Comparison of ENCODE assay signal across 9 cellular contexts in the genomic region with DNA sequence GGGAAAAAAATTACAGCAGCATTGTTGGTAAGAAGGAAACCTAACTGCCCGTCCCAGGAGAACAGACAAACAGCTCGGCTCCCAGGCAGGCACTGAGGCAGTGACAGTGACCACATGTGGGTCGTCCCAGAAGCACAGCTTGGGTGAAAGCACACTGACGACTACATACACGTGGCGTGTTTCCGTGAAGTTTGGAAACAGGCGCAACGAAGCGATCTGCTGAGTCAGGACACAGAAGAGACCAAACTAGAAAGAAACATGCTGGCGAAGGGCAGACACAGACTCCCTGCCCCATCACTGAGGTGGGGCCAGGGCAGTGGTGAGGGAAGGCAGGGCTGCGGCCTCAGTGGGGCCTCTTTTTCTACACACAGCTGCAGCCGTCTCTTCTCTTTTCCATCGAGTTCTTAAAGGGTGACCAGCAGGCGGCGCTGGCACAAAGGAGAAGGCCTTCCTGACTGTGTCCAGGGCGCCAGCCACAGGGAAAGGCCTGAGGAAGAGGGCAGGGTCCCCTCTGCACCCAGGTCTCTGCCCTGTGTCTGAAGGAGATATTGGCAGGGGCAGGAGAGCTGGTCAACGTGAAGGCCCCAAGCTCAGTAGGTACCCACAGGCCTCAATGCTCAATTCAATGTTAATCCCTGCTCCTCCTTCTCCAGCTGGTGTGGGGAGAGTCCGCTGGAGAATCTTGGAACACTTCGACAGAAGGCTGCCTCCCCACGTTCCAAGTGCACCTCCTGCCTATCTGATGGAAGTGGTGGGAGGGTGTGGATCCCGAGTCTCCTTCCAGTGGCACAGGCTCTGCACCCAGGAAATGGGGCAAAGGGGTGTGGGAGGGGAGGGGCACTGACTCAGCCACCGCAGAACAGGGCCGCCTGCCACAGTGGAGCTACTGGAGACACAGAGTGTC. TPM values are rescaled to one million over a fixed set of nuclear protein-coding genes. Genes with fewer than 3 reads are reported as not detected.
A peak's percentile ranks its signal among the peaks of the same experiment; 100 is the strongest.
DNase-seq lines count a peak whose midpoint lies in the region; ATAC-seq and TF ChIP-seq lines count a peak whose summit lies in the region.
"Had no signal": no experiment of that assay in that cellular context is flagged by ENCODE, and none has a peak within 500 bp of the region (broad histone marks: within the 10 kb centered on the region; RNA-seq: fewer than 3 reads in every experiment).

No MANE protein-coding gene starts in this region.

- intact Hi-C loops in Calu3 (cut with micrococcal nuclease; ENCODE audit: unreplicated experiment) (loop anchor here (2.0 to 5.0 kb wide), 2 partner anchors 54 to 180 kb away; a partner anchor contains a TSS), cardiac septum (cut with DNase I) (loop anchor here (1.0 to 2.0 kb wide), 2 partner anchors 54 to 182 kb away; a partner anchor contains a TSS), posterior cingulate gyrus (cut with DNase I) (loop anchor here (1.0 to 2.0 kb wide), 2 partner anchors 54 to 180 kb away; no protein-coding TSS in a partner anchor)

- DNase-seq in Calu3, result peak; percentile 77
- peak; percentile 55 for DNase-seq in RKO (ENCODE audit: low spot score)
- DNase-seq in amygdala (lab: John Stamatoyannopoulos, UW), result peak in 53 of 56 donors; percentile 9 to 90 (median 67)
- peak; percentile 89 for DNase-seq in cardiac septum (ENCODE audit: low spot score)
- peak; percentile 70 to 97 (median 90) for DNase-seq in posterior cingulate gyrus

- no peaks in the 10 kb centered on the region for H3K4me1 Mint-ChIP-seq in Calu3 (ENCODE audit: low read depth, unreplicated experiment)

- H3K36me3 Mint-ChIP-seq in Calu3 (ENCODE audit: insufficient read depth, unreplicated experiment), result peaks cover 57% of the 10 kb centered on the region

- TF ChIP-seq EP300 in Ishikawa (IDR thresholded peaks at IDR 0.05; ENCODE audit: borderline replicate concordance), result no peak

- peak; percentile 93 for TF ChIP-seq CTCF in Calu3 (IDR thresholded peaks at IDR 0.05; ENCODE audit: unreplicated experiment)

- no peak overlapping the region for H3K27ac Mint-ChIP-seq in Calu3 (ENCODE audit: unreplicated experiment)
- H3K27ac Mint-ChIP-seq: T-helper 1 cell treated with Interleukin-12 subunit alpha and Interleukin-12 subunit beta and Interleukin-4 antibody, amounts not matched to agents 30 μg/mL and 1 μg/mL, for 36 hours had no signal

- H3K27me3 Mint-ChIP-seq in Calu3 (ENCODE audit: unreplicated experiment), result no peaks in the 10 kb centered on the region

- no TSS peak for BruUV-seq in Calu3 (replicated peaks; lab: Mats Ljungman, UMichigan)

- H3K9me3 Mint-ChIP-seq in Calu3 (ENCODE audit: low read depth, unreplicated experiment), result no peaks in the 10 kb centered on the region
- H3K9me3 Mint-ChIP-seq: T-helper 1 cell treated with Interleukin-12 subunit alpha and Interleukin-12 subunit beta and Interleukin-4 antibody, amounts not matched to agents 30 μg/mL and 1 μg/mL, for 36 hours had no signal

- ATAC-seq in HG02884 (IDR thresholded peaks at IDR 0.05; ENCODE audit: unreplicated experiment) (no peak), HG03469 (IDR thresholded peaks at IDR 0.05; ENCODE audit: unreplicated experiment) (no peak)

- H3K4me3 Mint-ChIP-seq in Calu3 (ENCODE audit: low read depth, unreplicated experiment), result no peak overlapping the region
- H3K4me3 Mint-ChIP-seq: T-helper 1 cell treated with Interleukin-12 subunit alpha and Interleukin-12 subunit beta and Interleukin-4 antibody, amounts not matched to agents 30 μg/mL and 1 μg/mL, for 36 hours had no signal

- CTCF ChIA-PET in Calu3 (lab: Charles Lee), result interaction anchor here (0.6 to 1.9 kb wide), 4 partner anchors 13 to 778 kb away, joined by 3 to 16 read pairs (median 6); no protein-coding TSS in a partner anchor

- TF ChIP-seq RAD21 in Ishikawa (IDR thresholded peaks at IDR 0.05; ENCODE audit: low read depth), result peak; percentile 90

TF ChIP-seq in Ishikawa, 13 proteins besides CTCF, POLR2A, EP300 and RAD21:
- TF ChIP-seq TCF12 (IDR thresholded peaks at IDR 0.05; ENCODE audit: low read depth) (no peak), EGR1 (IDR thresholded peaks at IDR 0.05) (no peak)
- TF ChIP-seq, protein P1, sequence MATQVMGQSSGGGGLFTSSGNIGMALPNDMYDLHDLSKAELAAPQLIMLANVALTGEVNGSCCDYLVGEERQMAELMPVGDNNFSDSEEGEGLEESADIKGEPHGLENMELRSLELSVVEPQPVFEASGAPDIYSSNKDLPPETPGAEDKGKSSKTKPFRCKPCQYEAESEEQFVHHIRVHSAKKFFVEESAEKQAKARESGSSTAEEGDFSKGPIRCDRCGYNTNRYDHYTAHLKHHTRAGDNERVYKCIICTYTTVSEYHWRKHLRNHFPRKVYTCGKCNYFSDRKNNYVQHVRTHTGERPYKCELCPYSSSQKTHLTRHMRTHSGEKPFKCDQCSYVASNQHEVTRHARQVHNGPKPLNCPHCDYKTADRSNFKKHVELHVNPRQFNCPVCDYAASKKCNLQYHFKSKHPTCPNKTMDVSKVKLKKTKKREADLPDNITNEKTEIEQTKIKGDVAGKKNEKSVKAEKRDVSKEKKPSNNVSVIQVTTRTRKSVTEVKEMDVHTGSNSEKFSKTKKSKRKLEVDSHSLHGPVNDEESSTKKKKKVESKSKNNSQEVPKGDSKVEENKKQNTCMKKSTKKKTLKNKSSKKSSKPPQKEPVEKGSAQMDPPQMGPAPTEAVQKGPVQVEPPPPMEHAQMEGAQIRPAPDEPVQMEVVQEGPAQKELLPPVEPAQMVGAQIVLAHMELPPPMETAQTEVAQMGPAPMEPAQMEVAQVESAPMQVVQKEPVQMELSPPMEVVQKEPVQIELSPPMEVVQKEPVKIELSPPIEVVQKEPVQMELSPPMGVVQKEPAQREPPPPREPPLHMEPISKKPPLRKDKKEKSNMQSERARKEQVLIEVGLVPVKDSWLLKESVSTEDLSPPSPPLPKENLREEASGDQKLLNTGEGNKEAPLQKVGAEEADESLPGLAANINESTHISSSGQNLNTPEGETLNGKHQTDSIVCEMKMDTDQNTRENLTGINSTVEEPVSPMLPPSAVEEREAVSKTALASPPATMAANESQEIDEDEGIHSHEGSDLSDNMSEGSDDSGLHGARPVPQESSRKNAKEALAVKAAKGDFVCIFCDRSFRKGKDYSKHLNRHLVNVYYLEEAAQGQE (IDR thresholded peaks at IDR 0.05; ENCODE audit: low read depth), result no peak

RNA-seq across cellular contexts. Expression of a gene that starts 19.9 kb away (rescaled TPM):
- total RNA-seq in Calu3 (2022), result 67.6 and 80.1 TPM in 2 replicates
- 17.1 TPM for total RNA-seq in cardiac septum

RNA-seq across cellular contexts. Expression of a gene that starts 45.2 kb away (rescaled TPM):
- total RNA-seq in Calu3 (2022) (140 and 150 TPM in 2 replicates), cardiac septum (189 TPM)
